9 cellular contexts compared by ENCODE assay signal in the genomic region with DNA sequence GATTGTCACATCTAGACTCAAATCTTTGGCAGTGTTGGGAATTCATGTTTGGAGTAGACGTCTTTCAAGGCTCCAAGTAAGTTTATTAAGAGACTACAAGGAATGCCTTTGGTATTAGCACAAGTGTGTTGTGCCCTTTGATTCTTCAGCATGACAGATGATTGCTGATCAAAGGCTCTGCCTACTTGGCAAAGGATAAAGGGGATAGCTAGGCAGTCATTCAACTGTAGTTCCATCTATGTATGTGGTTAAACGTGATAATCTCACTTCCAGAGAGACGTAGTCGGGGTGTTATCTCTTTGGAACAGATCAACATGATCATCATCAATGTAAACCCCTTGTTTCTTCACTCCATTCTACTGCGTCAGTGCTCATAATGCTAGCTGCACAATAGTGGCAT.
"Had no signal": no experiment of that assay in that cellular context is flagged by ENCODE, and none has a peak within 500 bp of the region (broad histone marks: within the 10 kb centered on the region; RNA-seq: fewer than 3 reads in every experiment).

No MANE protein-coding gene starts in this region.

- FAIRE-seq: HTR-8/SVneo, K562 had no signal

- ATAC-seq: HCT116, K562 had no signal

- H3K36me3 ChIP-seq: HAP-1 had no signal

- H2AFZ ChIP-seq: GM23248 had no signal

- H3K4me1 ChIP-seq: HAP-1 had no signal

- H3K27ac ChIP-seq: GM23248 had no signal

- DNase-seq: GM23248, GOT3, H7, HFFc6, KG1 had no signal

- H3K4me3 ChIP-seq: GM23248, HAP-1, K562 had no signal

- H3K9me3 ChIP-seq: HAP-1 had no signal

- H3K9ac ChIP-seq: GM23248 had no signal
